In the genomic region with DNA sequence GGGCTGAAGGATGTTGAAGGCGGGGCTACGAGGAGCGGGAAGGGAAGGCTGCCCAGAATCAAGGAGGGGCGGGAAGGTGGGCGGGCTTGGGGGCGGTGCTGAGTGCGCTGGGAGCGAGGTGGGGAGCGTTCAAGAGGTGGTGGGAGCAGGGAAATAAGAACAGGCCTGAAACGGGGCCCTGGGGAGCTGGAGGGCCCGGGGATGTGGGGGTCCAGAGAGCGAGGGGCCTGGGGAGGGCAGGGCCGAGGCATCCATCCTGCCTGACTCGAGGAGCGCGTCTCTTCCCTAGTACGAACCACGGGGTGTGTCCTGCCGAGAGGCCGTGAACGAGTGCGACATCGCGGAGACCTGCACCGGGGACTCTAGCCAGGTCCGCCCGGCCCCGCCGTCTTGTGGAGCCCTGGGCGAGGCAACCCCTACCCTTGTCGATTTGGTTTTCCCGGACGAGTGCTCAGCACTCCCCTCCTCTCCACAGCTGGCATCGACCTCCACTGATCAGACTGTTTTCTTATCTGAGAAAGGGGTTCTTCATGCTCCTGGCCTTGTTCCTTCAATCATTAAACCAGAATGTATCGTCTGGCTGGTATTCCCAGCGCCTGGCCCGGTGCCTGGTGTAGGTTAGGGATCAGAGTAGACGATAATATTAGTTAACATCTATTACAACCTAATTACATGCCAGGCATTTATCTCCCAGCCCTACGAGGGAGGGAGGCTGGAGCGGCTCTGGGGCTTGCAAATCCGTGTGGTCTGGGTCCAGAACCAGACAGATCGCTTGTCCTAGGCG, we compare ENCODE assay signal across 8 cellular contexts. TPM values are rescaled to one million over a fixed set of nuclear protein-coding genes. Genes with fewer than 3 reads are reported as not detected.
A peak's percentile ranks its signal among the peaks of the same experiment; 100 is the strongest.
DNase-seq lines count a peak whose midpoint lies in the region; ATAC-seq and TF ChIP-seq lines count a peak whose summit lies in the region.

No MANE protein-coding gene starts in this region.

- peak overlapping the region; percentile 53 for H3K9ac ChIP-seq in Karpas-422 (ENCODE audit: low read length)

- no peaks in the 10 kb centered on the region for H4K20me1 ChIP-seq in Karpas-422 (ENCODE audit: insufficient read depth, low read depth, low read length)

- no peaks in the 10 kb centered on the region for H3K27me3 ChIP-seq in Karpas-422 (ENCODE audit: low read length)
- H3K27me3 ChIP-seq in stomach, result peaks cover 0 to 48% (median 18%) of the 10 kb centered on the region in 3 donors

- ATAC-seq in left colon, result peak; percentile 43

- in situ Hi-C loops in astrocyte of the spinal cord (cut with HindIII; ENCODE audit: low sequenced_read_pairs), result no loop called here

- no peak for TF ChIP-seq EP300 in stomach (IDR thresholded peaks at IDR 0.05)

- no peak for TF ChIP-seq POLR2A in stomach (IDR thresholded peaks at IDR 0.05)

- no peaks in the 10 kb centered on the region for H3K79me2 ChIP-seq in Karpas-422 (ENCODE audit: low read length)

- WGBS in stomach, 5 donors, result 6 to 9% (median 8%) methylated on average over 36 to 43 of the region's 43 CpGs

- peak overlapping the region; percentile 91 for H3K4me2 ChIP-seq in Karpas-422 (ENCODE audit: low read depth, low read length, poor library complexity, severe bottlenecking)

- H3K9me2 ChIP-seq in Karpas-422 (replicated peaks; ENCODE audit: insufficient read depth, low read length), result no peaks in the 10 kb centered on the region

- H3K4me3 ChIP-seq in Karpas-422 (ENCODE audit: low read length), result peak overlapping the region; percentile 66
- H3K4me3 ChIP-seq in astrocyte of the spinal cord (ENCODE audit: low read depth, low read length), result peak overlapping the region; percentile 58
- peak overlapping the region; percentile 55 to 87 (median 70) for H3K4me3 ChIP-seq in stomach

- peaks cover 28% of the 10 kb centered on the region for H3K4me1 ChIP-seq in Karpas-422 (ENCODE audit: low read length)
- peaks cover 24 to 42% (median 33%) of the 10 kb centered on the region in 4 donors for H3K4me1 ChIP-seq in stomach

- H3K9me3 ChIP-seq in Karpas-422 (ENCODE audit: low read length), result no peaks in the 10 kb centered on the region
- H3K9me3 ChIP-seq in stomach, result no peaks in the 10 kb centered on the region

- H3K36me3 ChIP-seq in Karpas-422 (ENCODE audit: insufficient read depth, low read length) (no peaks in the 10 kb centered on the region), stomach (no peaks in the 10 kb centered on the region)

- DNase-seq in activated T-cell treated with anti-CD3 and anti-CD28 coated beads for 48 hours (ENCODE audit: low read depth) (peak; percentile 94), Karpas-422 (no peak), astrocyte of the spinal cord (ENCODE audit: low read depth, low spot score) (no peak), left colon (peak in 1 of 2 donors; percentile 35), stomach (peak; percentile 55), DMS153 (lab: John Stamatoyannopoulos, UW) (no peak), HPDE6-E6E7 (ENCODE audit: extremely low spot score) (no peak)
- no peak for DNase-seq in activated T-cell treated with anti-CD3 and anti-CD28 coated beads, Interleukin-2, amount 50 U/mL, for 1 hour

- TF ChIP-seq CTCF in astrocyte of the spinal cord (IDR thresholded peaks at IDR 0.05; ENCODE audit: low read depth, low read length) (no peak), stomach (IDR thresholded peaks at IDR 0.05) (no peak)

- H3K27ac ChIP-seq in Karpas-422 (ENCODE audit: low read length) (no peak overlapping the region), stomach (peak overlapping the region; percentile 2 to 82 (median 67))

- intact Hi-C loops in left colon (cut with DNase I, micrococcal nuclease) (loop anchor here (5.0 kb wide), 2 partner anchors 86 to 91 kb away; no protein-coding TSS in a partner anchor), stomach (cut with DNase I; ENCODE audit: low total_unique reads) (loop anchor here (5.0 to 10.0 kb wide), 2 partner anchors 86 to 249 kb away; no protein-coding TSS in a partner anchor)

- H2AFZ ChIP-seq in Karpas-422 (ENCODE audit: low read length), result no peak overlapping the region

RNA-seq across cellular contexts. Expression of a gene that starts 17.2 kb away (rescaled TPM):
- 1.3 and 1.7 TPM in 2 replicates for total RNA-seq in Karpas-422 (2014; rRNA removed; shearing (Covaris generic); ENCODE audit: low replicate concordance)
- total RNA-seq in left colon (under 1 TPM in 1 of 2 donors, not detected in 1; 0.42 TPM), stomach (10 to 100 TPM in 1 of 5 donors, 1 to 10 TPM in 1, under 1 TPM in 1, not detected in 2; 0.73 to 57.6 (median 1.7) TPM)
- polyA plus RNA-seq in stomach, result under 1 TPM in 2 of 3 donors, not detected in 1; 0.19 to 0.35 TPM

RNA-seq across cellular contexts. Expression of a gene that starts 54.1 kb away (rescaled TPM):
- total RNA-seq in Karpas-422 (2014; rRNA removed; shearing (Covaris generic); ENCODE audit: low replicate concordance), result 0.07 and 0.86 TPM in 2 replicates
- total RNA-seq in left colon (10 to 100 TPM in 1 of 2 donors, under 1 TPM in 1; 0.95 to 18.6 TPM), stomach (10 to 100 TPM in 4 of 5 donors, 1 to 10 TPM in 1; 9.7 to 53.1 (median 35.6) TPM)
- 1 to 10 TPM in 1 of 3 donors, under 1 TPM in 2; 0.31 to 3.5 (median 0.62) TPM for polyA plus RNA-seq in stomach

Comparison
In these comparisons a context has a peak if more than half of its experiments do, and no peak if none do; other contexts are left out.
1. DNase-seq: peak in activated T-cell treated with anti-CD3 and anti-CD28 coated beads for 48 hours (single experiment) and stomach (single experiment); none in activated T-cell treated with anti-CD3 and anti-CD28 coated beads, Interleukin-2, amount 50 U/mL, for 1 hour (single experiment), Karpas-422 (single experiment), astrocyte of the spinal cord (single experiment), DMS153 (single experiment) and HPDE6-E6E7 (single experiment).
2. Peak in every context shown above with its lines, with median percentiles within 50 percentile points of each other: H3K4me3 ChIP-seq.